ENCODE assay signal across 14 cellular contexts in the genomic region with DNA sequence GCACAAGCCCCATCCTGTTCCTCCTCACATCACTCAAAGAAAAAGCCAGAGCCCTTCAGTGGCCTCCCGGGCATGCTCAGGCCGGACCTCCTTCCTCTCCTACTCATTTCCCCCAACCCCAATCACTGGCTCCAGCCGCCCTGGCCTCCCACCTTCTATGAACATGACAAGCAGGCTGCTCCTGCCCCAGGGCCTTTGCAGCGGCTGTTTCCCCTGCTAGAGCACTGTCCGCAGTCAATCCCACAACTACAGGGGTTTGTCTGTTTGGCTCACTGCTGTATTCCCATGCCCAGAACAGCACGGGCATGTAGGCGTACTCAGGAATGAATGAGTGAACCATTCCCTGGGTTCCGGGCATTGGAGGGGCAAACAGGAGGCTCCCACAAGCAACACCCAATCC.
"Had no signal": no experiment of that assay in that cellular context is flagged by ENCODE, and none has a peak within 500 bp of the region (broad histone marks: within the 10 kb centered on the region; RNA-seq: fewer than 3 reads in every experiment).

No MANE protein-coding gene starts in this region.

- H3K4me1 ChIP-seq: ascending aorta, pancreas, SJCRH30, transverse colon had no signal

- H3K36me3 ChIP-seq: ascending aorta, gastroesophageal sphincter, pancreas, SJCRH30, transverse colon had no signal

- H3K27ac ChIP-seq: ascending aorta, gastroesophageal sphincter, pancreas, SJCRH30, skin epidermis, transverse colon had no signal

- H3K4me1 Mint-ChIP-seq: activated naive CD8-positive, alpha-beta T cell treated with anti-CD3 and anti-CD28 coated beads, Interleukin-2, amount 50 U/mL, for 24 hours had no signal

- H3K4me3 ChIP-seq: ascending aorta, gastroesophageal sphincter, lung, mucosa of descending colon, pancreas, SJCRH30, skin epidermis, transverse colon had no signal

- DNase-seq: activated CD4-positive, alpha-beta T cell treated with anti-CD3 and anti-CD28 coated beads, Interleukin-2, amount 50 U/mL, for 4 hours; activated CD4-positive, CD25-positive, alpha-beta regulatory T cell treated with anti-CD3 and anti-CD28 coated beads, Interleukin-2, amount 50 U/mL, for 72 hours; activated naive CD4-positive, alpha-beta T cell treated with Interleukin-2 at 50 U/mL for 16 hours; activated naive CD8-positive, alpha-beta T cell treated with anti-CD3 and anti-CD28 coated beads, Interleukin-2, amount 50 U/mL, for 24 hours; mucosa of descending colon; pancreas; SJCRH30; transverse colon had no signal

- H3K9me3 Mint-ChIP-seq: activated naive CD8-positive, alpha-beta T cell treated with anti-CD3 and anti-CD28 coated beads, Interleukin-2, amount 50 U/mL, for 24 hours; T-helper 2 cell treated with Interferon-gamma antibody and Interleukin-4, amounts not matched to agents 5 μg/mL and 100 μg/mL, for 36 hours had no signal

- H3K4me3 Mint-ChIP-seq: activated naive CD8-positive, alpha-beta T cell treated with anti-CD3 and anti-CD28 coated beads, Interleukin-2, amount 50 U/mL, for 24 hours; naive thymus-derived CD8-positive, alpha-beta T cell; T-helper 2 cell treated with Interferon-gamma antibody and Interleukin-4, amounts not matched to agents 5 μg/mL and 100 μg/mL, for 36 hours had no signal

- H3K9me3 ChIP-seq: ascending aorta, gastroesophageal sphincter, mucosa of descending colon, pancreas, SJCRH30, transverse colon had no signal

- ATAC-seq: activated naive CD8-positive, alpha-beta T cell treated with anti-CD3 and anti-CD28 coated beads, Interleukin-2, amount 50 U/mL, for 24 hours; gastroesophageal sphincter; mucosa of descending colon; naive thymus-derived CD8-positive, alpha-beta T cell; pancreas had no signal

- H3K36me3 Mint-ChIP-seq: naive thymus-derived CD8-positive, alpha-beta T cell had no signal

- H3K27ac Mint-ChIP-seq: activated naive CD8-positive, alpha-beta T cell treated with anti-CD3 and anti-CD28 coated beads, Interleukin-2, amount 50 U/mL, for 24 hours; T-helper 2 cell treated with Interferon-gamma antibody and Interleukin-4, amounts not matched to agents 5 μg/mL and 100 μg/mL, for 36 hours had no signal

- H3K27me3 ChIP-seq: ascending aorta, SJCRH30 had no signal
